In genomic region chr9:130834371-130835311, GRCh38 we compare ENCODE assay signal across 8 cellular contexts. TPM values are rescaled to one million over a fixed set of nuclear protein-coding genes. Genes with fewer than 3 reads are reported as not detected.
DNase-seq lines count a peak whose midpoint lies in the region; ATAC-seq and TF ChIP-seq lines count a peak whose summit lies in the region.

TSS of gene ABL1 (plus strand) at chr9:130835254. CDS start at chr9:130835447, 193 bp downstream.

- H3K4me1 ChIP-seq in ES-I3 (ENCODE audit: insufficient read depth, low read length) = peaks cover 6% of the 10 kb centered on the region
- H3K4me1 ChIP-seq in left ventricle myocardium inferior = peaks cover 81% of the 10 kb centered on the region

- H3K9me3 Mint-ChIP-seq in T-helper 1 cell treated with Interleukin-12 subunit alpha and Interleukin-12 subunit beta and Interleukin-4 antibody, amounts not matched to agents 30 μg/mL and 1 μg/mL, for 36 hours = no peaks in the 10 kb centered on the region

- H3K36me3 ChIP-seq in ES-I3 (ENCODE audit: insufficient read depth, low read length) (no peaks in the 10 kb centered on the region), H7 (replicated peaks; ENCODE audit: control insufficient read depth, insufficient read depth, low read length) (no peaks in the 10 kb centered on the region), left ventricle myocardium inferior (no peaks in the 10 kb centered on the region)

- H3K27me3 ChIP-seq in H7 (ENCODE audit: control insufficient read depth, insufficient read depth, low read length) = no peaks in the 10 kb centered on the region
- H3K27me3 ChIP-seq in left ventricle myocardium inferior (ENCODE audit: low read depth) = no peaks in the 10 kb centered on the region

- H3K4me3 Mint-ChIP-seq in T-helper 1 cell treated with Interleukin-12 subunit alpha and Interleukin-12 subunit beta and Interleukin-4 antibody, amounts not matched to agents 30 μg/mL and 1 μg/mL, for 36 hours = peak within 1 kb of the TSS; percentile 91

- peak within 1 kb of the TSS; percentile 90 for H3K27ac Mint-ChIP-seq in T-helper 1 cell treated with Interleukin-12 subunit alpha and Interleukin-12 subunit beta and Interleukin-4 antibody, amounts not matched to agents 30 μg/mL and 1 μg/mL, for 36 hours

- intact Hi-C loops in left ventricle myocardium inferior (cut with micrococcal nuclease) = no loop called here

- peaks cover 15% of the 10 kb centered on the region for H3K27me3 Mint-ChIP-seq in T-helper 1 cell treated with Interleukin-12 subunit alpha and Interleukin-12 subunit beta and Interleukin-4 antibody, amounts not matched to agents 30 μg/mL and 1 μg/mL, for 36 hours (ENCODE audit: low read depth)

- ATAC-seq in HG02884 (IDR thresholded peaks at IDR 0.05; ENCODE audit: unreplicated experiment) = no peak

- no peak for TF ChIP-seq CTCF in left ventricle myocardium inferior (IDR thresholded peaks at IDR 0.05; ENCODE audit: borderline replicate concordance)

- H3K9me3 ChIP-seq in ES-I3 (ENCODE audit: control insufficient read depth, insufficient read depth, low read length) (no peaks in the 10 kb centered on the region), left ventricle myocardium inferior (replicated peaks) (no peaks in the 10 kb centered on the region)

- H3K36me3 Mint-ChIP-seq in T-helper 1 cell treated with Interleukin-12 subunit alpha and Interleukin-12 subunit beta and Interleukin-4 antibody, amounts not matched to agents 30 μg/mL and 1 μg/mL, for 36 hours (ENCODE audit: low read depth) = no peaks in the 10 kb centered on the region

- DNase-seq in H7 = peak; percentile 92
- peak; percentile 38 for DNase-seq in NCI-H1048 (lab: John Stamatoyannopoulos, UW)
- DNase-seq in amniotic stem cell (lab: John Stamatoyannopoulos, UW) = peak; percentile 62
- peak; percentile 76 for DNase-seq in left ventricle myocardium inferior
- peak; percentile 68 for DNase-seq in renal cortical epithelial cell (ENCODE audit: low read depth)

- H3K9ac ChIP-seq in ES-I3 (ENCODE audit: low read depth, low read length) = peak within 1 kb of the TSS; percentile 85

- peaks cover 16% of the 10 kb centered on the region for H3K4me1 Mint-ChIP-seq in T-helper 1 cell treated with Interleukin-12 subunit alpha and Interleukin-12 subunit beta and Interleukin-4 antibody, amounts not matched to agents 30 μg/mL and 1 μg/mL, for 36 hours (ENCODE audit: low read depth)

- peak within 1 kb of the TSS; percentile 76 for H3K4me3 ChIP-seq in H7 (ENCODE audit: insufficient read depth, low read depth, low read length)
- H3K4me3 ChIP-seq in left ventricle myocardium inferior = peak within 1 kb of the TSS; percentile 77

- H3K27ac ChIP-seq in left ventricle myocardium inferior (replicated peaks) = peak within 1 kb of the TSS; percentile 96

RNA-seq across cellular contexts. Expression of gene ABL1, which starts in this region (rescaled TPM):
- total RNA-seq in H7 (2014; rRNA removed; shearing (Covaris generic)) = 57.6 and 61.5 TPM in 2 replicates
- 30.7 TPM for total RNA-seq in left ventricle myocardium inferior
- 42.4 and 94.1 TPM in 2 replicates for total RNA-seq in renal cortical epithelial cell

Comparison
In these comparisons a context has a peak if more than half of its experiments do, and no peak if none do; other contexts are left out.
1. DNase-seq: peak in every context shown above with its lines; median percentile 92 in H7; 76 in left ventricle myocardium inferior; 68 in renal cortical epithelial cell; 62 in amniotic stem cell; 38 in NCI-H1048.